Comparison of ENCODE assay signal across 1 cellular context in genomic region chr12:14961466-14962155, GRCh38.
TF ChIP-seq lines count a peak whose summit lies in the region.

Gene ARHGDIB (minus strand): TSS chr12:14961601. CDS start chr12:14950712, 10,889 bp downstream.

TF ChIP-seq in K562, 482 proteins besides CTCF, POLR2A, EP300 and RAD21 (continued from another document):
- TF ChIP-seq UBTF (IDR thresholded peaks at IDR 0.05; ENCODE audit: borderline replicate concordance in 1 of 2, low read depth in 2 of 2, low read length in 2 of 2) (no peak), GMEB1 (CRISPR knock-in tag; IDR thresholded peaks at IDR 0.05) (no peak), TBP (optimal IDR thresholded peaks at IDR 0.05; ENCODE audit: low read depth, low read length) (peak; percentile 34), BHLHE40 (IDR thresholded peaks at IDR 0.05; ENCODE audit: low read length) (peak; percentile 47; the same call in 1 of the 2 replicates), MNT (conservative IDR thresholded peaks at IDR 0.05) (peak in 1 of 2 experiments; percentile 24; a peak in 1 of 4 replicates), RNF2 (IDR thresholded peaks at IDR 0.05) (0 out of 2 replicates have a peak, but pooled peaks have one; percentile 43), POLR2H (tag; IDR thresholded peaks at IDR 0.05; ENCODE audit: low read depth) (peak; percentile 67), RBM22 (IDR thresholded peaks at IDR 0.05; ENCODE audit: low read depth, low read length, poor library complexity, severe bottlenecking) (no peak), ZC3H4 (CRISPR knock-in tag; IDR thresholded peaks at IDR 0.05; ENCODE audit: borderline replicate concordance) (no peak), ESRRA (IDR thresholded peaks at IDR 0.05; ENCODE audit: borderline replicate concordance, low read depth) (no peak), ETV1 (tag; conservative IDR thresholded peaks at IDR 0.05; ENCODE audit: low read depth) (0 out of 2 replicates have a peak, but pooled peaks have one; percentile 38), ZNF551 (CRISPR knock-in tag; IDR thresholded peaks at IDR 0.05) (no peak), NRF1 (conservative IDR thresholded peaks at IDR 0.05 in 1 of 2, IDR thresholded peaks at IDR 0.05 in 1 of 2) (peak in 1 of 2 experiments; percentile 19; a peak in 1 of 4 replicates), HMBOX1 (IDR thresholded peaks at IDR 0.05) (0 out of 2 replicates have a peak, but pooled peaks have one; percentile 20), ZNF133 (CRISPR knock-in tag; IDR thresholded peaks at IDR 0.05) (no peak), E2F8 (IDR thresholded peaks at IDR 0.05; ENCODE audit: low read depth, partially characterized antibody) (no peak), MAFK (IDR thresholded peaks at IDR 0.05; ENCODE audit: low read length) (no peak), ZNF583 (CRISPR knock-in tag; IDR thresholded peaks at IDR 0.05) (no peak), ZNF655 (CRISPR knock-in tag; IDR thresholded peaks at IDR 0.05) (no peak), ETS1 (conservative IDR thresholded peaks at IDR 0.05; ENCODE audit: control insufficient read depth, low read depth, low read length) (no peak), ZBTB34 (CRISPR knock-in tag; IDR thresholded peaks at IDR 0.05) (no peak), MYC (IDR thresholded peaks at IDR 0.05; ENCODE audit: low read depth, low read length) (no peak), MYC (CRISPR knock-in tag; IDR thresholded peaks at IDR 0.05; ENCODE audit: borderline replicate concordance, low read depth) (no peak), NFYB (IDR thresholded peaks at IDR 0.05; ENCODE audit: extremely low read depth, insufficient read length) (no peak), CREM (IDR thresholded peaks at IDR 0.05; ENCODE audit: low read depth) (peak; percentile 73), GABPA (tag; conservative IDR thresholded peaks at IDR 0.05; ENCODE audit: low read depth) (peak; percentile 67), KLF13 (tag; IDR thresholded peaks at IDR 0.05; ENCODE audit: borderline replicate concordance, low read depth) (no peak)
